11 cellular contexts compared by ENCODE assay signal in genomic region chr1:15062479-15063099, GRCh38.
DNase-seq lines count a peak whose midpoint lies in the region; ATAC-seq and TF ChIP-seq lines count a peak whose summit lies in the region.
"Had no signal": no experiment of that assay in that cellular context is flagged by ENCODE, and none has a peak within 500 bp of the region (broad histone marks: within the 10 kb centered on the region; RNA-seq: fewer than 3 reads in every experiment).

No MANE protein-coding gene starts in this region.

- 94 to 97% methylated on average over 6 of the region's 6 CpGs for WGBS in lung, 2 donors

- H3K4me3 ChIP-seq in CD8-positive, alpha-beta T cell (ENCODE audit: low read depth, low read length): no peak overlapping the region
- H3K4me3 ChIP-seq in lung: no peak overlapping the region
- H3K4me3 ChIP-seq: MG63 had no signal

- intact Hi-C loops in CD8-positive, alpha-beta T cell (cut with DNase I, micrococcal nuclease): no loop called here

- CTCF ChIA-PET in CD8-positive, alpha-beta T cell (lab: Charles Lee): no interaction called here

- H3K27ac Mint-ChIP-seq in CD8-positive, alpha-beta T cell: no peak overlapping the region
- peak overlapping the region in 1 of 5 experiments; percentile 30 for H3K27ac Mint-ChIP-seq in brain
- H3K27ac Mint-ChIP-seq: activated naive CD4-positive, alpha-beta T cell treated with anti-CD3 and anti-CD28 coated beads for 36 hours; T-helper 1 cell treated with Interleukin-12 subunit alpha and Interleukin-12 subunit beta and Interleukin-4 antibody, amounts not matched to agents 30 μg/mL and 1 μg/mL, for 36 hours had no signal

- no peaks in the 10 kb centered on the region for H3K27me3 Mint-ChIP-seq in CD8-positive, alpha-beta T cell (ENCODE audit: low read depth)
- H3K27me3 Mint-ChIP-seq in brain: no peaks in the 10 kb centered on the region

- no peak for ATAC-seq in CD8-positive, alpha-beta T cell
- ATAC-seq in lung (ENCODE audit: insufficient read depth, low FRiP score): no peak
- no peak for ATAC-seq in GM18502 (IDR thresholded peaks at IDR 0.05; ENCODE audit: poor library complexity, unreplicated experiment)

- POLR2A ChIA-PET in CD8-positive, alpha-beta T cell (lab: Charles Lee): no interaction called here

- no peaks in the 10 kb centered on the region for H3K4me1 ChIP-seq in CD8-positive, alpha-beta T cell (ENCODE audit: insufficient read depth, low read length)
- H3K4me1 ChIP-seq in lung (ENCODE audit: control insufficient read depth in 2 of 2, insufficient read depth in 2 of 2, low read length in 2 of 2): no peaks in the 10 kb centered on the region

- TF ChIP-seq CTCF in CD8-positive, alpha-beta T cell (IDR thresholded peaks at IDR 0.05): peak; percentile 25
- TF ChIP-seq CTCF in brain (conservative IDR thresholded peaks at IDR 0.05): peak; percentile 29 to 62
- peak; percentile 0 for TF ChIP-seq CTCF in lung (IDR thresholded peaks at IDR 0.05; ENCODE audit: control extremely low read depth, extremely low read depth)

- no peaks in the 10 kb centered on the region for H3K27me3 ChIP-seq in CD8-positive, alpha-beta T cell (ENCODE audit: insufficient read depth, low read length)
- no peaks in the 10 kb centered on the region for H3K27me3 ChIP-seq in lung (ENCODE audit: control insufficient read depth, insufficient read depth)
- H3K27me3 ChIP-seq: MG63 had no signal

- DNase-seq in CD8-positive, alpha-beta T cell: no peak
- peak; percentile 36 for DNase-seq in HuH-7.5 (ENCODE audit: low spot score)
- DNase-seq in lung (ENCODE audit: low spot score): no peak
- DNase-seq in GDM1 (lab: John Stamatoyannopoulos, UW): no peak
- DNase-seq in putamen (ENCODE audit: low spot score): no peak
- no peak for DNase-seq in RPMI8226
- DNase-seq: activated naive CD4-positive, alpha-beta T cell treated with anti-CD3 and anti-CD28 coated beads for 36 hours; MG63 had no signal

- H3K4me1 Mint-ChIP-seq in CD8-positive, alpha-beta T cell (ENCODE audit: low read depth): peaks cover 3% of the 10 kb centered on the region
- H3K4me1 Mint-ChIP-seq in brain: no peaks in the 10 kb centered on the region

- no peaks in the 10 kb centered on the region for H3K36me3 ChIP-seq in CD8-positive, alpha-beta T cell (ENCODE audit: insufficient read depth, low read length)
- peaks cover 0 to 32% of the 10 kb centered on the region in 2 donors for H3K36me3 ChIP-seq in lung (ENCODE audit: control insufficient read depth in 2 of 2, insufficient read depth in 2 of 2, low read length in 2 of 2)

- H3K36me3 Mint-ChIP-seq in CD8-positive, alpha-beta T cell: no peaks in the 10 kb centered on the region
- peaks cover 79% of the 10 kb centered on the region for H3K36me3 Mint-ChIP-seq in brain

- H3K4me3 Mint-ChIP-seq in CD8-positive, alpha-beta T cell: no peak overlapping the region
- H3K4me3 Mint-ChIP-seq in brain: no peak overlapping the region
- H3K4me3 Mint-ChIP-seq: activated naive CD4-positive, alpha-beta T cell treated with anti-CD3 and anti-CD28 coated beads for 36 hours; T-helper 1 cell treated with Interleukin-12 subunit alpha and Interleukin-12 subunit beta and Interleukin-4 antibody, amounts not matched to agents 30 μg/mL and 1 μg/mL, for 36 hours had no signal

- no peaks in the 10 kb centered on the region for H3K9me3 ChIP-seq in CD8-positive, alpha-beta T cell (ENCODE audit: low read length)
- peaks cover 0 to 5% of the 10 kb centered on the region in 2 donors for H3K9me3 ChIP-seq in lung (ENCODE audit: control insufficient read depth in 2 of 2, insufficient read depth in 1 of 2, low read length in 1 of 2)
- H3K9me3 ChIP-seq: MG63 had no signal

- H3K9me3 Mint-ChIP-seq in CD8-positive, alpha-beta T cell: no peaks in the 10 kb centered on the region
- peaks cover 0 to 3% (median 0%) of the 10 kb centered on the region in 5 experiments for H3K9me3 Mint-ChIP-seq in brain
- H3K9me3 Mint-ChIP-seq: activated naive CD4-positive, alpha-beta T cell treated with anti-CD3 and anti-CD28 coated beads for 36 hours had no signal

- H3K27ac ChIP-seq in CD8-positive, alpha-beta T cell (ENCODE audit: low read depth, low read length): no peak overlapping the region
- no peak overlapping the region for H3K27ac ChIP-seq in lung (ENCODE audit: low read depth in 1 of 2, low read length in 1 of 2)
